Comparison of ENCODE assay signal across 19 cellular contexts in the genomic region with DNA sequence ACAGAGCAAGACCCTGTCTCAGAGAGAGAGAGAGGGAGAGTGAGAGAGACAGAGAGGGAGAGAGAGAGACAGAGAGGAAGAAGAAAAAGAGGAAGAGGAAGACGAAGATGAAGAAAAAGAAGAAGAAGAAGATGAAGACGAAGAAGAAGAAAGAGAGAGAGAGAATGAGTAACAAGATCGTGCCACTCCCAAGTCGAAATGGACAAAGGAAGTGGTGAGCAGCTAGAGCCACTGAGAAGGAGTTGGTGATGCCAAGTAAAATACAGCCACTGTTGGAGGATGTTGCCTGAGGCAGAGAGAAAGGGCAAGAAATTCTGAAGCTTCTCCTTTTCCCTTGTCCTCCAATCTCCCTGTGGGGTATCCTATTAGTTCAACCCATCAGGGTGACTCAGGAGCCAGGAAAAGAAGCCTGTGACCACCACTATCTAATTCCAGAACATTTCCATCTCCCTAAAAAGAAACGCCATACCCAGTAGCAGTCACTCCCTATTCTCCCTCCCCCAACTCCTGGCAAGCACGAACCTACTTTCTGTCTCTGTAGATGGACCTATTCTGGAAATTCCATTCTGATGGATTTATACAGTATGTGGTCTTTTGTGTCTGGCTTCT. TPM values are rescaled to one million over a fixed set of nuclear protein-coding genes. Genes with fewer than 3 reads are reported as not detected.
DNase-seq lines count a peak whose midpoint lies in the region; ATAC-seq and TF ChIP-seq lines count a peak whose summit lies in the region.
"Had no signal": no experiment of that assay in that cellular context is flagged by ENCODE, and none has a peak within 500 bp of the region (broad histone marks: within the 10 kb centered on the region; RNA-seq: fewer than 3 reads in every experiment).

No MANE protein-coding gene starts in this region.

- H3K9me3 Mint-ChIP-seq in glutamatergic neuron (ENCODE audit: unreplicated experiment), result no peaks in the 10 kb centered on the region
- H3K9me3 Mint-ChIP-seq: activated T-cell treated with anti-CD3 and anti-CD28 coated beads, Interleukin-2, amount 50 U/mL, for 4 hours; stimulated activated naive B cell treated with anti-CD40 and anti-IgM and Interleukin-4, amounts not matched to agents 10 μg/mL and 1 μg/mL and 100 μg/mL, for 72 hours had no signal

- H3K27me3 Mint-ChIP-seq in glutamatergic neuron (ENCODE audit: unreplicated experiment), result peaks cover 2% of the 10 kb centered on the region

- H3K27ac Mint-ChIP-seq in glutamatergic neuron (ENCODE audit: unreplicated experiment), result no peak overlapping the region
- H3K27ac Mint-ChIP-seq: stimulated activated naive B cell treated with anti-CD40 and anti-IgM and Interleukin-4, amounts not matched to agents 10 μg/mL and 1 μg/mL and 100 μg/mL, for 72 hours; T-helper 17 cell had no signal

- peak overlapping the region; percentile 6 for H3K4me3 Mint-ChIP-seq in glutamatergic neuron (ENCODE audit: unreplicated experiment)
- H3K4me3 Mint-ChIP-seq: activated T-cell treated with anti-CD3 and anti-CD28 coated beads, Interleukin-2, amount 50 U/mL, for 4 hours; stimulated activated naive B cell treated with anti-CD40 and anti-IgM and Interleukin-4, amounts not matched to agents 10 μg/mL and 1 μg/mL and 100 μg/mL, for 72 hours; T-helper 17 cell had no signal

- ATAC-seq in HG02884 (IDR thresholded peaks at IDR 0.05; ENCODE audit: unreplicated experiment) (no peak), HG02571 (IDR thresholded peaks at IDR 0.05; ENCODE audit: unreplicated experiment) (no peak)
- ATAC-seq: activated T-cell treated with anti-CD3 and anti-CD28 coated beads, Interleukin-2, amount 50 U/mL, for 4 hours; pancreas; stimulated activated naive B cell treated with anti-CD40 and anti-IgM and Interleukin-4, amounts not matched to agents 10 μg/mL and 1 μg/mL and 100 μg/mL, for 72 hours; T-helper 17 cell had no signal

- no peaks in the 10 kb centered on the region for H3K4me1 Mint-ChIP-seq in glutamatergic neuron (ENCODE audit: low read depth, unreplicated experiment)

- H3K36me3 Mint-ChIP-seq in glutamatergic neuron (ENCODE audit: unreplicated experiment), result no peaks in the 10 kb centered on the region
- H3K36me3 Mint-ChIP-seq: stimulated activated naive B cell treated with anti-CD40 and anti-IgM and Interleukin-4, amounts not matched to agents 10 μg/mL and 1 μg/mL and 100 μg/mL, for 72 hours had no signal

- DNase-seq in AML-193 (lab: John Stamatoyannopoulos, UW) (peak; percentile 37 to 38), M059J (ENCODE audit: low read depth) (peak; percentile 96), amniotic stem cell (lab: John Stamatoyannopoulos, UW) (peak; percentile 19), glutamatergic neuron (no peak), lower leg skin (ENCODE audit: low spot score in 2 of 2) (no peak)
- no peak for DNase-seq in activated CD8-positive, alpha-beta memory T cell treated with anti-CD3 and anti-CD28 coated beads, Interleukin-2, amount 50 U/mL, for 4 hours
- DNase-seq: activated CD4-positive, alpha-beta T cell treated with anti-CD3 and anti-CD28 coated beads for 48 hours; activated T-cell treated with anti-CD3 and anti-CD28 coated beads, Interleukin-2, amount 50 U/mL, for 4 hours; DMS79 treated with DMSO at 0.1 percent for 48 hours; KG1; NCI-H2081; NCI-H526; pancreas; RPMI8226; stimulated activated naive B cell treated with anti-CD40 and anti-IgM and Interleukin-4, amounts not matched to agents 10 μg/mL and 1 μg/mL and 100 μg/mL, for 72 hours; T-helper 17 cell had no signal

- TF ChIP-seq POLR2A in lower leg skin (IDR thresholded peaks at IDR 0.05), result no peak

- intact Hi-C loops in lower leg skin (cut with DNase I; ENCODE audit: low total_unique reads), result loop anchor here (5.0 kb wide), 1 partner anchor 992 kb away; no protein-coding TSS in a partner anchor

- 56 to 65% methylated on average over 6 of the region's 6 CpGs for WGBS in lower leg skin, 2 donors

- TF ChIP-seq CTCF in glutamatergic neuron (IDR thresholded peaks at IDR 0.05; ENCODE audit: partially characterized antibody, unreplicated experiment) (no peak), lower leg skin (IDR thresholded peaks at IDR 0.05) (no peak)

- H3K4me3 ChIP-seq in lower leg skin (ENCODE audit: low read depth, poor library complexity, severe bottlenecking), result no peak overlapping the region
- H3K4me3 ChIP-seq: HAP-1, pancreas had no signal

RNA-seq across cellular contexts. Expression of gene ANAPC5, which starts 12.6 kb away (rescaled TPM):
- total RNA-seq in M059J (2014; rRNA removed; shearing (Covaris generic)), result 143 and 169 TPM in 2 replicates
- total RNA-seq in glutamatergic neuron (ENCODE audit: unreplicated experiment) (86.0 TPM), lower leg skin (10 to 100 TPM; 73.7 to 97.4 (median 91.5) TPM)

RNA-seq across cellular contexts. Expression of gene RNF34, which starts 35.2 kb away (rescaled TPM):
- 57.1 and 64.0 TPM in 2 replicates for total RNA-seq in M059J (2014; rRNA removed; shearing (Covaris generic))
- total RNA-seq in glutamatergic neuron (ENCODE audit: unreplicated experiment) (63.7 TPM), lower leg skin (10 to 100 TPM; 18.9 to 32.1 (median 25.8) TPM)

Comparison
In these comparisons a context has a peak if more than half of its experiments do, and no peak if none do; other contexts are left out.
1. DNase-seq: peak in AML-193 (2 of 2), M059J (single experiment) and amniotic stem cell (single experiment); none in glutamatergic neuron (single experiment), activated CD8-positive, alpha-beta memory T cell treated with anti-CD3 and anti-CD28 coated beads, Interleukin-2, amount 50 U/mL, for 4 hours (single experiment) and lower leg skin (0 of 2).